In the genomic region with DNA sequence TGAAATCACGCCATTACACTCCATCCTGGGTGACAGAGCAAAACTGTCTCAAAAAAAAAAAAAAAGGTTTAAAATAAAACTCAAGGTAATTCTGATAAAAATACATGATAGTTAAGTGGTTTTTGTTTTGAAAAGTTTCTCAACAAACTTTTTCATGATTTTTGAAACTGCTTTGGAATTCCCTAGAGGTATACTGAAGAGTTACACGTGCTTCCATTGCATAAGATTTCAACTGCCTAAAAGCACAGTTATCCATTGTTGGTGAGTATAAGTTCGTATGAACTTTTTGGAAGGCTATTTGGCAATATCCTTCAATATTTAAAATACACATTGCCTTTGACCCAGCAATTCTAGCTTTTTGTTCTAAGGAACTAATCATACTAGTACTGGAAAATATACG, we compare ENCODE assay signal across 23 cellular contexts.
"Had no signal": no experiment of that assay in that cellular context is flagged by ENCODE, and none has a peak within 500 bp of the region (broad histone marks: within the 10 kb centered on the region; RNA-seq: fewer than 3 reads in every experiment).

No MANE protein-coding gene starts in this region.

- DNase-seq: activated CD4-positive, alpha-beta T cell treated with anti-CD3 and anti-CD28 coated beads, Interleukin-2, amount 10 ng/mL, durations not matched to agents 7 days and 5 days; activated CD8-positive, alpha-beta memory T cell treated with anti-CD3 and anti-CD28 coated beads, Interleukin-2, amount 50 U/mL, for 48 hours; activated gamma-delta T cell; activated naive CD8-positive, alpha-beta T cell treated with anti-CD3 and anti-CD28 coated beads for 36 hours; activated T-cell treated with anti-CD3 and anti-CD28 coated beads, Interleukin-2, amount 50 U/mL, for 72 hours; amygdala; body of pancreas; central memory CD4-positive, alpha-beta T cell; cortex of kidney; effector CD4-positive, alpha-beta T cell; islet precursor cell; ovary; right lobe of liver; trophoblast cell had no signal

- H3K9me3 ChIP-seq: body of pancreas, gastroesophageal sphincter, ovary, right lobe of liver, suprapubic skin had no signal

- H3K27me3 ChIP-seq: body of pancreas, gastroesophageal sphincter, hepatocyte, ovary, right lobe of liver, suprapubic skin had no signal

- H3K4me1 Mint-ChIP-seq: activated CD4-positive, alpha-beta T cell treated with anti-CD3 and anti-CD28 coated beads, Interleukin-2, amount 10 ng/mL, durations not matched to agents 7 days and 5 days; activated naive CD8-positive, alpha-beta T cell treated with anti-CD3 and anti-CD28 coated beads for 36 hours; mesothelial cell of epicardium had no signal

- H3K9me3 Mint-ChIP-seq: activated CD4-positive, alpha-beta T cell treated with anti-CD3 and anti-CD28 coated beads, Interleukin-2, amount 10 ng/mL, durations not matched to agents 7 days and 5 days; activated naive CD8-positive, alpha-beta T cell treated with anti-CD3 and anti-CD28 coated beads for 36 hours; activated T-cell treated with anti-CD3 and anti-CD28 coated beads, Interleukin-2, amount 50 U/mL, for 72 hours; mesothelial cell of epicardium; stimulated activated naive CD8-positive, alpha-beta T cell treated with anti-CD3 and anti-CD28 coated beads, Interleukin-15, Interleukin-2, amounts not matched to agents 100 ng/mL and 50 ng/mL, for 24 hours; T-helper 2 cell treated with Interferon-gamma antibody and Interleukin-4, amounts not matched to agents 5 μg/mL and 100 μg/mL, for 36 hours had no signal

- FAIRE-seq: endothelial cell of umbilical vein had no signal

- H3K4me3 ChIP-seq: body of pancreas, gastroesophageal sphincter, hepatocyte, lung, ovary, right lobe of liver, smooth muscle cell, suprapubic skin had no signal

- H3K36me3 ChIP-seq: ovary had no signal

- H3K4me1 ChIP-seq: body of pancreas, gastroesophageal sphincter, suprapubic skin had no signal

- H3K27ac Mint-ChIP-seq: activated CD4-positive, alpha-beta T cell treated with anti-CD3 and anti-CD28 coated beads, Interleukin-2, amount 10 ng/mL, durations not matched to agents 7 days and 5 days; activated naive CD8-positive, alpha-beta T cell treated with anti-CD3 and anti-CD28 coated beads for 36 hours; activated T-cell treated with anti-CD3 and anti-CD28 coated beads, Interleukin-2, amount 50 U/mL, for 72 hours; mesothelial cell of epicardium; stimulated activated naive CD8-positive, alpha-beta T cell treated with anti-CD3 and anti-CD28 coated beads, Interleukin-15, Interleukin-2, amounts not matched to agents 100 ng/mL and 50 ng/mL, for 24 hours; T-helper 2 cell treated with Interferon-gamma antibody and Interleukin-4, amounts not matched to agents 5 μg/mL and 100 μg/mL, for 36 hours had no signal

- ATAC-seq: activated T-cell treated with anti-CD3 and anti-CD28 coated beads, Interleukin-2, amount 50 U/mL, for 72 hours; body of pancreas; gastroesophageal sphincter had no signal

- H3K4me3 Mint-ChIP-seq: activated CD4-positive, alpha-beta T cell treated with anti-CD3 and anti-CD28 coated beads, Interleukin-2, amount 10 ng/mL, durations not matched to agents 7 days and 5 days; activated naive CD8-positive, alpha-beta T cell treated with anti-CD3 and anti-CD28 coated beads for 36 hours; activated T-cell treated with anti-CD3 and anti-CD28 coated beads, Interleukin-2, amount 50 U/mL, for 72 hours; mesothelial cell of epicardium; stimulated activated naive CD8-positive, alpha-beta T cell treated with anti-CD3 and anti-CD28 coated beads, Interleukin-15, Interleukin-2, amounts not matched to agents 100 ng/mL and 50 ng/mL, for 24 hours; T-helper 2 cell treated with Interferon-gamma antibody and Interleukin-4, amounts not matched to agents 5 μg/mL and 100 μg/mL, for 36 hours had no signal

- H3K27me3 Mint-ChIP-seq: activated CD4-positive, alpha-beta T cell treated with anti-CD3 and anti-CD28 coated beads, Interleukin-2, amount 10 ng/mL, durations not matched to agents 7 days and 5 days; activated naive CD8-positive, alpha-beta T cell treated with anti-CD3 and anti-CD28 coated beads for 36 hours; stimulated activated naive CD8-positive, alpha-beta T cell treated with anti-CD3 and anti-CD28 coated beads, Interleukin-15, Interleukin-2, amounts not matched to agents 100 ng/mL and 50 ng/mL, for 24 hours had no signal

- H2AFZ ChIP-seq: hepatocyte had no signal

- H3K4me2 ChIP-seq: hepatocyte, smooth muscle cell had no signal

- H3K27ac ChIP-seq: body of pancreas, gastroesophageal sphincter, hepatocyte, ovary, right lobe of liver, suprapubic skin had no signal
